In the genomic region with DNA sequence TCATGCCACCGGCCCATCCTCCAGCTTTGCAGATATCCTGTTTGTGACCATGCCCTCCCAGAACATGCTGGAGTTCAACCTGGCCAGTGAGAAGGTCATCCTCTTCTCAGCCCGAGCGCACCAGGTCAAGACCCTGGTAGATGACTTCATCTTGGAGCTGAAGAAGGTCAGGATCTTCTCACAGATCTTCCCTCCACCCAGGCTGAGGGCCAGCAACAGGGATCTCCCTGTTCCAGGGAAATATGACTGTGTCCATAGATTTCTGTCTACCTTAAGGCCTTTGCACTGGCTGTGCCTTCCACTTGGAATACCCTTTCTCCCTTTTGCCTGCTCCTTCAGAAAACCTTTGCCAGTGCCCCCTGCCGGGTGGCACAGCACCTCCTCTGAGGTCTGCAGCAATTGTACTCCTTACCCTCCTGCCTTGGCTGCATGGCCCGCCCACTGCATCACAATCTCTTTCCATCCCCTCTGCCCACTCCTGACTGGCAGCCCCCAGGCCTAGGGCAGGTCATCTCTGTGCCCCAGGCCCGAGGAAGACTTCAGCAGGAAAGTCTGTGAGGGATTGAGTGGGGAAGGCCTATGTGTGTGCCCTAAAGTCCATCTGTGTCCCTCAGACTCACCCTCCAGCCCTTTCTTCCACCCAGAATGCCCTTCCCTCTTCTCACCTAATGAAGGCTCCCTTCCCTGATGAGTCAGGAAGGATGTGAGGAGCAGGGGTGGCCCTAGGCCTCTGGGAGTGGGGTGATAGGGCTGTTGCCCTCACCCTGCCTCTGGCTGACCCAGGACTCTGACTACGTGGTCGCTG, we compare ENCODE assay signal across 2 cellular contexts.
TF ChIP-seq lines count a peak whose summit lies in the region.

No MANE protein-coding gene starts in this region.

TF ChIP-seq in A549, 52 proteins besides CTCF, POLR2A, EP300 and RAD21:
- no peak for TF ChIP-seq FOXS1 (CRISPR knock-in tag; IDR thresholded peaks at IDR 0.05)
- TF ChIP-seq, protein P1, sequence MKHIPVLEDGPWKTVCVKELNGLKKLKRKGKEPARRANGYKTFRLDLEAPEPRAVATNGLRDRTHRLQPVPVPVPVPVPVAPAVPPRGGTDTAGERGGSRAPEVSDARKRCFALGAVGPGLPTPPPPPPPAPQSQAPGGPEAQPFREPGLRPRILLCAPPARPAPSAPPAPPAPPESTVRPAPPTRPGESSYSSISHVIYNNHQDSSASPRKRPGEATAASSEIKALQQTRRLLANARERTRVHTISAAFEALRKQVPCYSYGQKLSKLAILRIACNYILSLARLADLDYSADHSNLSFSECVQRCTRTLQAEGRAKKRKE (CRISPR knock-in tag; IDR thresholded peaks at IDR 0.05; ENCODE audit: low read depth): no peak
- TF ChIP-seq TP53 (CRISPR knock-in tag; IDR thresholded peaks at IDR 0.05): no peak
- TF ChIP-seq SREBF2 (IDR thresholded peaks at IDR 0.05): no peak
- TF ChIP-seq RFX5 (IDR thresholded peaks at IDR 0.05): no peak
- TF ChIP-seq CHD2 (IDR thresholded peaks at IDR 0.05; ENCODE audit: low read length, partially characterized antibody): no peak
- no peak for TF ChIP-seq GATA3 (IDR thresholded peaks at IDR 0.05; ENCODE audit: borderline replicate concordance)
- no peak for TF ChIP-seq CEBPB (IDR thresholded peaks at IDR 0.05)
- TF ChIP-seq RARB (CRISPR knock-in tag; IDR thresholded peaks at IDR 0.05): no peak
- no peak for TF ChIP-seq EHF (CRISPR knock-in tag; IDR thresholded peaks at IDR 0.05)
- no peak for TF ChIP-seq MAFK (IDR thresholded peaks at IDR 0.05; ENCODE audit: partially characterized antibody)
- no peak for TF ChIP-seq POLR2AphosphoS2 (conservative IDR thresholded peaks at IDR 0.05; ENCODE audit: low read length)
- TF ChIP-seq KDM1A (IDR thresholded peaks at IDR 0.05; ENCODE audit: low read depth): no peak
- TF ChIP-seq CHD4 (IDR thresholded peaks at IDR 0.05; ENCODE audit: borderline replicate concordance): no peak
- no peak for TF ChIP-seq ZSCAN20 (CRISPR knock-in tag; IDR thresholded peaks at IDR 0.05)
- TF ChIP-seq, protein P2, sequence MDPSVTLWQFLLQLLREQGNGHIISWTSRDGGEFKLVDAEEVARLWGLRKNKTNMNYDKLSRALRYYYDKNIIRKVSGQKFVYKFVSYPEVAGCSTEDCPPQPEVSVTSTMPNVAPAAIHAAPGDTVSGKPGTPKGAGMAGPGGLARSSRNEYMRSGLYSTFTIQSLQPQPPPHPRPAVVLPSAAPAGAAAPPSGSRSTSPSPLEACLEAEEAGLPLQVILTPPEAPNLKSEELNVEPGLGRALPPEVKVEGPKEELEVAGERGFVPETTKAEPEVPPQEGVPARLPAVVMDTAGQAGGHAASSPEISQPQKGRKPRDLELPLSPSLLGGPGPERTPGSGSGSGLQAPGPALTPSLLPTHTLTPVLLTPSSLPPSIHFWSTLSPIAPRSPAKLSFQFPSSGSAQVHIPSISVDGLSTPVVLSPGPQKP (IDR thresholded peaks at IDR 0.05; ENCODE audit: low read depth, low read length): no peak

TF ChIP-seq in HEK293T, 16 proteins besides CTCF, POLR2A, EP300 and RAD21:
- TF ChIP-seq FOXM1 (IDR thresholded peaks at IDR 0.05; ENCODE audit: borderline replicate concordance) (no peak), FOXK2 (IDR thresholded peaks at IDR 0.05) (no peak), HDGF (IDR thresholded peaks at IDR 0.05; ENCODE audit: borderline replicate concordance) (no peak), TARDBP (IDR thresholded peaks at IDR 0.05) (no peak), NFRKB (IDR thresholded peaks at IDR 0.05) (no peak), LEF1 (IDR thresholded peaks at IDR 0.05; ENCODE audit: borderline replicate concordance) (no peak), ZNF384 (IDR thresholded peaks at IDR 0.05) (no peak), SP1 (IDR thresholded peaks at IDR 0.05) (no peak), SUZ12 (IDR thresholded peaks at IDR 0.05) (no peak), L3MBTL2 (conservative IDR thresholded peaks at IDR 0.05) (no peak), FOXA1 (IDR thresholded peaks at IDR 0.05) (no peak)
- TF ChIP-seq, protein P3, sequence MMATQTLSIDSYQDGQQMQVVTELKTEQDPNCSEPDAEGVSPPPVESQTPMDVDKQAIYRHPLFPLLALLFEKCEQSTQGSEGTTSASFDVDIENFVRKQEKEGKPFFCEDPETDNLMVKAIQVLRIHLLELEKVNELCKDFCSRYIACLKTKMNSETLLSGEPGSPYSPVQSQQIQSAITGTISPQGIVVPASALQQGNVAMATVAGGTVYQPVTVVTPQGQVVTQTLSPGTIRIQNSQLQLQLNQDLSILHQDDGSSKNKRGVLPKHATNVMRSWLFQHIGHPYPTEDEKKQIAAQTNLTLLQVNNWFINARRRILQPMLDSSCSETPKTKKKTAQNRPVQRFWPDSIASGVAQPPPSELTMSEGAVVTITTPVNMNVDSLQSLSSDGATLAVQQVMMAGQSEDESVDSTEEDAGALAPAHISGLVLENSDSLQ (IDR thresholded peaks at IDR 0.05): no peak
